In genomic region chr19:40754611-40755247, GRCh38 we compare ENCODE assay signal across 8 cellular contexts. TPM values are rescaled to one million over a fixed set of nuclear protein-coding genes. Genes with fewer than 3 reads are reported as not detected.
A peak's percentile ranks its signal among the peaks of the same experiment; 100 is the strongest.
DNase-seq lines count a peak whose midpoint lies in the region; ATAC-seq and TF ChIP-seq lines count a peak whose summit lies in the region.

No MANE protein-coding gene starts in this region.

- DNase-seq in HCT116 (ENCODE audit: low read depth, low spot score) (no peak), fibroblast of mammary gland (ENCODE audit: low read depth) (peak; percentile 36), foreskin keratinocyte (no peak), NCI-H748 (lab: John Stamatoyannopoulos, UW; ENCODE audit: unreplicated experiment) (no peak), uterus (no peak)
- DNase-seq in activated CD4-positive, alpha-beta T cell treated with anti-CD3 and anti-CD28 coated beads for 48 hours, result peak; percentile 82
- DNase-seq in stimulated activated CD4-positive, alpha-beta T cell treated with anti-CD3 and anti-CD28 coated beads, Interleukin-4, amount 100 ng/mL, for 48 hours (ENCODE audit: low read depth in 2 of 2), result peak; percentile 45 to 72

- H3K36me3 ChIP-seq in HCT116 (ENCODE audit: control insufficient read depth in 1 of 2, insufficient read depth in 2 of 2, low read length in 2 of 2), result peaks cover 33 to 60% of the 10 kb centered on the region in 2 experiments
- H3K36me3 ChIP-seq in uterus, result no peaks in the 10 kb centered on the region

- H3K4me3 ChIP-seq in HCT116 (replicated peaks in 1 of 2; ENCODE audit: low read depth in 1 of 2, low read length in 2 of 2), result no peak overlapping the region
- H3K4me3 ChIP-seq in fibroblast of mammary gland (ENCODE audit: control insufficient read depth, low read depth, low read length), result no peak overlapping the region
- H3K4me3 ChIP-seq in uterus, result no peak overlapping the region

- ATAC-seq in HCT116 (no peak), foreskin keratinocyte (no peak), GM19351 (IDR thresholded peaks at IDR 0.05; ENCODE audit: unreplicated experiment) (no peak)

- 0 out of 2 replicates have a peak overlapping the region, but pooled peaks have one; percentile 0 for H3K9ac ChIP-seq in HCT116 (ENCODE audit: low read length)

- 0 out of 2 replicates have a peak, but pooled peaks cover 3% of the 10 kb centered on the region for H4K20me1 ChIP-seq in HCT116 (ENCODE audit: insufficient read depth)

- H3K9me3 ChIP-seq in HCT116 (ENCODE audit: control insufficient read depth in 1 of 2, insufficient read depth in 1 of 2, low read depth in 1 of 2, low read length in 2 of 2) (no peaks in the 10 kb centered on the region), uterus (no peaks in the 10 kb centered on the region)

- intact Hi-C loops in HCT116 (cut with micrococcal nuclease), result no loop called here
- intact Hi-C loops in uterus (cut with DNase I; ENCODE audit: low total_unique reads), result no loop called here

- no peak overlapping the region for H3K27ac ChIP-seq in HCT116 (ENCODE audit: low read depth, low read length)
- H3K27ac ChIP-seq in foreskin keratinocyte, result no peak overlapping the region
- H3K27ac ChIP-seq in uterus, result no peak overlapping the region

- no TSS peak for BruUV-seq in HCT116 (replicated peaks; lab: Mats Ljungman, UMichigan)

- peaks cover 7 to 27% of the 10 kb centered on the region in 2 experiments; a peak in 3 of 4 replicates for H3K4me1 ChIP-seq in HCT116 (ENCODE audit: control insufficient read depth in 1 of 2, insufficient read depth in 2 of 2, low read length in 2 of 2)
- peaks cover 12% of the 10 kb centered on the region for H3K4me1 ChIP-seq in foreskin keratinocyte
- peaks cover 0 to 3% of the 10 kb centered on the region in 2 donors for H3K4me1 ChIP-seq in uterus

- no peak overlapping the region for H2AFZ ChIP-seq in HCT116 (ENCODE audit: low read depth, low read length, poor library complexity, severe bottlenecking)

- H3K27me3 ChIP-seq in HCT116 (ENCODE audit: insufficient read depth, low read length) (no peaks in the 10 kb centered on the region), foreskin keratinocyte (no peaks in the 10 kb centered on the region), uterus (no peaks in the 10 kb centered on the region)

- RAD21 ChIA-PET in HCT116 (lab: Charles Lee; ENCODE audit: low non-redundant PET in 1 of 2, low total read pairs in 2 of 2, uncharacterized antibody in 2 of 2, unreplicated experiment in 2 of 2), result no interaction called here

- peaks cover 85% of the 10 kb centered on the region for H3K79me2 ChIP-seq in HCT116 (ENCODE audit: insufficient read depth, low read length)

- CTCF ChIA-PET in HCT116 (lab: Charles Lee), result no interaction called here

- TF ChIP-seq POLR2A in HCT116 (IDR thresholded peaks at IDR 0.05; ENCODE audit: borderline replicate concordance, extremely low read depth, insufficient read depth, insufficient read length), result no peak
- TF ChIP-seq POLR2A in uterus (IDR thresholded peaks at IDR 0.05), result no peak

- peak overlapping the region; percentile 3; the same call in 1 of the 2 replicates for H3K4me2 ChIP-seq in HCT116 (ENCODE audit: low read length)

- H3K9me2 ChIP-seq in HCT116 (ENCODE audit: insufficient read depth), result no peaks in the 10 kb centered on the region

- TF ChIP-seq RAD21 in HCT116 (IDR thresholded peaks at IDR 0.05; ENCODE audit: low read depth), result no peak

- POLR2A ChIA-PET in HCT116 (lab: Charles Lee), result interaction anchor here (0.7 to 1.1 kb wide), 2 partner anchors 24 to 91 kb away, joined by 3 read pairs; no protein-coding TSS in a partner anchor

- TF ChIP-seq CTCF in HCT116 (IDR thresholded peaks at IDR 0.05 in 2 of 3, conservative IDR thresholded peaks at IDR 0.05 in 1 of 3; ENCODE audit: borderline replicate concordance in 1 of 3, insufficient read depth in 1 of 3, low read depth in 2 of 3, low read length in 2 of 3) (no peak), fibroblast of mammary gland (conservative IDR thresholded peaks at IDR 0.05; ENCODE audit: control insufficient read depth, insufficient read depth, low read depth, low read length) (no peak), foreskin keratinocyte (conservative IDR thresholded peaks at IDR 0.05) (no peak), uterus (IDR thresholded peaks at IDR 0.05) (no peak)

TF ChIP-seq in HCT116, 20 proteins besides CTCF, POLR2A, EP300 and RAD21:
- no peak for TF ChIP-seq EZH2 (IDR thresholded peaks at IDR 0.05)
- no peak for TF ChIP-seq SP1 (IDR thresholded peaks at IDR 0.05; ENCODE audit: low read depth)
- TF ChIP-seq TCF7L2 (IDR thresholded peaks at IDR 0.05; ENCODE audit: borderline replicate concordance, extremely low read depth, insufficient read depth, insufficient read length), result no peak
- no peak for TF ChIP-seq EZH2phosphoT487 (IDR thresholded peaks at IDR 0.05; ENCODE audit: borderline replicate concordance)
- no peak for TF ChIP-seq SIN3A (IDR thresholded peaks at IDR 0.05; ENCODE audit: low read depth)
- no peak for TF ChIP-seq SRF (IDR thresholded peaks at IDR 0.05; ENCODE audit: low read depth)
TF ChIP-seq in HCT116: peak in this region for 0.

RNA-seq across cellular contexts. Expression of gene SNRPA, which starts 3.7 kb away (rescaled TPM):
- total RNA-seq in HCT116 (2021; ENCODE audit: unreplicated experiment) (170 TPM), foreskin keratinocyte (104 and 129 TPM in 2 replicates), uterus (10 to 100 TPM; 12.8 to 70.2 (median 19.0) TPM)
- 193 and 213 TPM in 2 replicates for polyA plus RNA-seq in HCT116 (2012)
- polyA plus RNA-seq in foreskin keratinocyte, result 121 and 130 TPM in 2 replicates

RNA-seq across cellular contexts. Expression of gene ACTMAP, which starts 4.5 kb away (rescaled TPM):
- total RNA-seq in HCT116 (2021; ENCODE audit: unreplicated experiment) (16.8 TPM), foreskin keratinocyte (2.1 and 2.5 TPM in 2 replicates), uterus (1 to 10 TPM in 1 of 4 donors, under 1 TPM in 1, not detected in 2; 0.48 to 6.1 TPM)
- 16.0 and 16.3 TPM in 2 replicates for polyA plus RNA-seq in HCT116 (2012)
- 4.1 and 4.9 TPM in 2 replicates for polyA plus RNA-seq in foreskin keratinocyte

RNA-seq across cellular contexts. Expression of gene MIA, which starts 20.6 kb away (rescaled TPM):
- total RNA-seq in HCT116 (2021; ENCODE audit: unreplicated experiment) (1.4 TPM), foreskin keratinocyte (5.6 and 15.4 TPM in 2 replicates), uterus (1 to 10 TPM in 1 of 4 donors, not detected in 3; 2.8 TPM)
- polyA plus RNA-seq in HCT116 (2012), result 0.83 and 2.2 TPM in 2 replicates
- 10.0 and 23.9 TPM in 2 replicates for polyA plus RNA-seq in foreskin keratinocyte

RNA-seq across cellular contexts. Expression of gene RAB4B, which starts 23.3 kb away (rescaled TPM):
- 18.7 TPM for total RNA-seq in HCT116 (2021; ENCODE audit: unreplicated experiment)
- polyA plus RNA-seq in HCT116 (2012), result 26.2 and 26.3 TPM in 2 replicates
- 13.0 and 17.0 TPM in 2 replicates for total RNA-seq in foreskin keratinocyte
- 25.7 and 33.1 TPM in 2 replicates for polyA plus RNA-seq in foreskin keratinocyte
- 10 to 100 TPM in 3 of 4 donors, 1 to 10 TPM in 1; 7.4 to 26.3 (median 18.1) TPM for total RNA-seq in uterus

RNA-seq across cellular contexts. Expression of gene ITPKC, which starts 37.8 kb away (rescaled TPM):
- total RNA-seq in HCT116 (2021; ENCODE audit: unreplicated experiment) (11.4 TPM), foreskin keratinocyte (24.1 and 35.7 TPM in 2 replicates), uterus (10 to 100 TPM; 14.4 to 41.5 (median 22.8) TPM)
- polyA plus RNA-seq in HCT116 (2012), result 11.7 and 13.8 TPM in 2 replicates
- polyA plus RNA-seq in foreskin keratinocyte, result 20.7 and 30.5 TPM in 2 replicates

Comparison
In these comparisons a context has a peak if more than half of its experiments do, and no peak if none do; other contexts are left out.
1. DNase-seq: peak in activated CD4-positive, alpha-beta T cell treated with anti-CD3 and anti-CD28 coated beads for 48 hours (single experiment), fibroblast of mammary gland (single experiment) and stimulated activated CD4-positive, alpha-beta T cell treated with anti-CD3 and anti-CD28 coated beads, Interleukin-4, amount 100 ng/mL, for 48 hours (2 of 2); none in HCT116 (single experiment), foreskin keratinocyte (0 of 2), NCI-H748 (single experiment) and uterus (0 of 2).